Comparison of ENCODE assay signal across 8 cellular contexts in genomic region chr20:49482621-49483017, GRCh38. TPM values are rescaled to one million over a fixed set of nuclear protein-coding genes. Genes with fewer than 3 reads are reported as not detected.
DNase-seq lines count a peak whose midpoint lies in the region; ATAC-seq, FAIRE-seq and TF ChIP-seq lines count a peak whose summit lies in the region.

Gene KCNB1 (minus strand): TSS chr20:49482668. CDS start chr20:49482480, 188 bp downstream.

- H3K4me3 ChIP-seq in K562 (no peak within 1 kb of the TSS), iPS-15b (ENCODE audit: low read depth, low read length) (peak within 1 kb of the TSS; percentile 79), small intestine (ENCODE audit: low read depth in 1 of 2, low read length in 2 of 2) (peak within 1 kb of the TSS in 1 of 2 donors; percentile 7)

- BruUV-seq in K562 (replicated peaks; lab: Mats Ljungman, UMichigan) = no TSS peak

- TF ChIP-seq POLR2A in GM12892 (IDR thresholded peaks at IDR 0.05; ENCODE audit: low read depth, low read length) = no peak
- TF ChIP-seq POLR2A in K562 (conservative IDR thresholded peaks at IDR 0.05) = no peak

- H3K4me2 ChIP-seq in K562 (ENCODE audit: insufficient read depth, low read length) = no peak within 1 kb of the TSS

- H3K27me3 ChIP-seq in K562 (ENCODE audit: control insufficient read depth in 2 of 2, insufficient read depth in 2 of 2, low read length in 2 of 2) = peaks cover 2 to 17% of the 10 kb centered on the region in 2 experiments; a peak in 3 of 5 replicates
- peaks cover 24% of the 10 kb centered on the region for H3K27me3 ChIP-seq in iPS-15b (ENCODE audit: control insufficient read depth, insufficient read depth, low read length)
- H3K27me3 ChIP-seq in small intestine (ENCODE audit: control insufficient read depth in 2 of 2, insufficient read depth in 2 of 2, low read length in 2 of 2) = peaks cover 3 to 5% of the 10 kb centered on the region in 2 donors

- POLR2A ChIA-PET in K562 (lab: Yijun Ruan, JAX) = no interaction called here

- H4K20me1 ChIP-seq in K562 (replicated peaks; ENCODE audit: control insufficient read depth, insufficient read depth, low read length) = no peaks in the 10 kb centered on the region

- H3K9me1 ChIP-seq in K562 (ENCODE audit: control insufficient read depth, insufficient read depth, low read length) = no peaks in the 10 kb centered on the region

- 5% methylated on average over 13 of the region's 34 CpGs for WGBS in K562 (ENCODE audit: insufficient coverage, low coverage, missing lambda C conversion rate)
- WGBS in small intestine, 3 donors = 2 to 11% (median 4%) methylated on average over 24 to 34 of the region's 34 CpGs

- intact Hi-C loops in K562 (cut with micrococcal nuclease) = no loop called here

- H3K9me3 ChIP-seq in K562 (replicated peaks; ENCODE audit: control insufficient read depth, insufficient read depth, low read depth, low read length) = no peaks in the 10 kb centered on the region
- H3K9me3 ChIP-seq in iPS-15b (ENCODE audit: control insufficient read depth, insufficient read depth, low read length) = no peaks in the 10 kb centered on the region
- no peaks in the 10 kb centered on the region for H3K9me3 ChIP-seq in small intestine (ENCODE audit: control insufficient read depth, low read depth)

- H3K27ac ChIP-seq in K562 (ENCODE audit: extremely low read depth, low read depth, low read length) (no peak within 1 kb of the TSS), small intestine (ENCODE audit: low read depth in 1 of 2, low read length in 1 of 2) (no peak within 1 kb of the TSS)

- CTCF ChIA-PET in K562 (lab: Yijun Ruan, JAX; ENCODE audit: low intra/inter-chr PET ratio) = interaction anchor here (0.7 to 3.5 kb wide), 2 partner anchors 143 to 149 kb away, joined by 3 to 40 read pairs; no protein-coding TSS in a partner anchor

- peaks cover 0 to 16% of the 10 kb centered on the region in 2 experiments; a peak in 2 of 5 replicates for H3K4me1 ChIP-seq in K562 (replicated peaks in 1 of 2; ENCODE audit: control insufficient read depth in 2 of 2, insufficient read depth in 2 of 2, low read length in 2 of 2)
- no peaks in the 10 kb centered on the region for H3K4me1 ChIP-seq in iPS-15b (ENCODE audit: control insufficient read depth, insufficient read depth, low read length)
- peaks cover 0 to 3% of the 10 kb centered on the region in 2 donors for H3K4me1 ChIP-seq in small intestine (ENCODE audit: control insufficient read depth in 2 of 2, insufficient read depth in 1 of 2, low read depth in 1 of 2, low read length in 1 of 2)

- ATAC-seq in K562 = peak; percentile 83
- ATAC-seq in HG02571 (IDR thresholded peaks at IDR 0.05; ENCODE audit: unreplicated experiment) = no peak
- ATAC-seq in GM21528 (IDR thresholded peaks at IDR 0.05; ENCODE audit: low FRiP score, unreplicated experiment) = no peak

- TF ChIP-seq EP300 in K562 (IDR thresholded peaks at IDR 0.05; ENCODE audit: low read length) = no peak

- DNase-seq in GM12892 (ENCODE audit: insufficient read length) = peak; percentile 36
- peak in 4 of 5 experiments; percentile 16 to 46 (median 18) for DNase-seq in T-helper 2 cell
- peak; percentile 48 to 94 (median 83) for DNase-seq in K562 (ENCODE audit: extremely low read depth in 1 of 4, low spot score in 3 of 4)
- DNase-seq in small intestine = peak; percentile 13
- no peak for DNase-seq in middle frontal gyrus (ENCODE audit: extremely low spot score, low spot score)

- in situ Hi-C loops in K562 (cut with MboI) = no loop called here

- no peak within 1 kb of the TSS for H2AFZ ChIP-seq in K562 (ENCODE audit: low read depth, low read length)

- FAIRE-seq in GM12892 (lab: Jason Lieb, UNC) (no peak), K562 (lab: Jason Lieb, UNC) (no peak), small intestine (lab: Jason Lieb, UNC) (no peak)

- no peak for TF ChIP-seq CTCF in K562 (IDR thresholded peaks at IDR 0.05 in 2 of 3, conservative IDR thresholded peaks at IDR 0.05 in 1 of 3; ENCODE audit: insufficient read depth in 2 of 3, low read depth in 1 of 3, low read length in 3 of 3)

- no peak for TF ChIP-seq RAD21 in K562 (CRISPR knock-in tag; conservative IDR thresholded peaks at IDR 0.05 in 1 of 2, IDR thresholded peaks at IDR 0.05 in 1 of 2)

- H3K36me3 ChIP-seq in K562 (ENCODE audit: control insufficient read depth, insufficient read depth, low read length) = no peaks in the 10 kb centered on the region
- no peaks in the 10 kb centered on the region for H3K36me3 ChIP-seq in iPS-15b (ENCODE audit: control insufficient read depth, insufficient read depth, low read length)
- H3K36me3 ChIP-seq in small intestine (ENCODE audit: control insufficient read depth in 2 of 2, insufficient read depth in 2 of 2, low read length in 2 of 2) = no peaks in the 10 kb centered on the region

- no peaks in the 10 kb centered on the region for H3K79me2 ChIP-seq in K562 (ENCODE audit: control insufficient read depth, insufficient read depth, low read length)

- H3K9ac ChIP-seq in K562 (ENCODE audit: insufficient read depth in 1 of 2, low read depth in 2 of 2, low read length in 2 of 2) (no peak within 1 kb of the TSS), iPS-15b (ENCODE audit: low read depth, low read length) (no peak within 1 kb of the TSS)

TF ChIP-seq in K562, 482 proteins besides CTCF, POLR2A, EP300 and RAD21 (continues in another document):
- TF ChIP-seq AFF1 (IDR thresholded peaks at IDR 0.05; ENCODE audit: low read depth in 1 of 2, partially characterized antibody in 2 of 2) (peak in 1 of 2 experiments; percentile 79), ZNF232 (CRISPR knock-in tag; IDR thresholded peaks at IDR 0.05) (peak; percentile 60; the same call in 1 of the 2 replicates), ETV6 (IDR thresholded peaks at IDR 0.05; ENCODE audit: borderline replicate concordance in 1 of 2, low read depth in 2 of 2, low read length in 1 of 2) (no peak), ETV6 (CRISPR knock-in tag; IDR thresholded peaks at IDR 0.05; ENCODE audit: borderline replicate concordance) (0 out of 2 replicates have a peak, but pooled peaks have one; percentile 36), VEZF1 (CRISPR knock-in tag; IDR thresholded peaks at IDR 0.05) (peak; percentile 70), MIER1 (IDR thresholded peaks at IDR 0.05; ENCODE audit: low read depth) (peak; percentile 95)

RNA-seq across cellular contexts. Expression of gene KCNB1, which starts in this region (rescaled TPM):
- polyA plus RNA-seq in GM12892 (2012; ENCODE audit: missing spikeins) = 0.04 TPM
- not detected in 2 replicates for total RNA-seq in K562 (2011; cell fraction: chromatin; rRNA removed; ENCODE audit: low replicate concordance)
- not detected in 2 replicates for total RNA-seq in K562 (2011; cell fraction: nucleolus; rRNA removed)
- total RNA-seq in K562 (2011; cell fraction: nucleoplasm; rRNA removed) = not detected in 2 replicates
- total RNA-seq in K562 (2014; rRNA removed) (not detected in 2 replicates), K562 (2014; rRNA removed; fragmentation: Illumina TruSeq; extraction: Trizol) (not detected in 2 replicates), K562 (2015; rRNA removed; fragmentation: Illumina TruSeq; extraction: Trizol) (not detected in 2 replicates), K562 (2021) (0.02 TPM in 1 of 2 replicates, not detected in the other)
- polyA plus RNA-seq in K562 (2011; rRNA removed) (not detected in 2 replicates), K562 (2014; fragmentation: Illumina TruSeq; extraction: Trizol) (not detected in 2 replicates), K562 (2014; fragmentation: Nextera tagmentation; extraction: Ambion mirVana) (under 1 TPM; 0.01 to 0.06 TPM), K562 (2014; rRNA removed) (not detected in 2 replicates), small intestine (1 to 10 TPM in 1 of 3 donors, not detected in 2; 1.2 TPM)
- polyA plus RNA-seq in K562 (2011; cell fraction: cytosol; rRNA removed) = not detected in 2 replicates
- polyA plus RNA-seq in K562 (2011; cell fraction: nucleus; rRNA removed) = not detected in 2 replicates
- 0.03 and 0.04 TPM in 2 replicates for polyA plus RNA-seq in K562 (2012)
- polyA minus RNA-seq in K562 (2011; rRNA and poly(A)+ RNA removed) = not detected in 2 replicates
- polyA minus RNA-seq in K562 (2011; cell fraction: cytosol; rRNA and poly(A)+ RNA removed) = not detected in 2 replicates
- polyA minus RNA-seq in K562 (2011; cell fraction: nucleus; rRNA and poly(A)+ RNA removed) = not detected in 2 replicates

Comparison
In these comparisons a context has a peak if more than half of its experiments do, and no peak if none do; other contexts are left out.
1. Peak in DNase-seq and ATAC-seq in K562; RNA of the gene not detected or under 1 TPM.